18 cellular contexts compared by ENCODE assay signal in the genomic region with DNA sequence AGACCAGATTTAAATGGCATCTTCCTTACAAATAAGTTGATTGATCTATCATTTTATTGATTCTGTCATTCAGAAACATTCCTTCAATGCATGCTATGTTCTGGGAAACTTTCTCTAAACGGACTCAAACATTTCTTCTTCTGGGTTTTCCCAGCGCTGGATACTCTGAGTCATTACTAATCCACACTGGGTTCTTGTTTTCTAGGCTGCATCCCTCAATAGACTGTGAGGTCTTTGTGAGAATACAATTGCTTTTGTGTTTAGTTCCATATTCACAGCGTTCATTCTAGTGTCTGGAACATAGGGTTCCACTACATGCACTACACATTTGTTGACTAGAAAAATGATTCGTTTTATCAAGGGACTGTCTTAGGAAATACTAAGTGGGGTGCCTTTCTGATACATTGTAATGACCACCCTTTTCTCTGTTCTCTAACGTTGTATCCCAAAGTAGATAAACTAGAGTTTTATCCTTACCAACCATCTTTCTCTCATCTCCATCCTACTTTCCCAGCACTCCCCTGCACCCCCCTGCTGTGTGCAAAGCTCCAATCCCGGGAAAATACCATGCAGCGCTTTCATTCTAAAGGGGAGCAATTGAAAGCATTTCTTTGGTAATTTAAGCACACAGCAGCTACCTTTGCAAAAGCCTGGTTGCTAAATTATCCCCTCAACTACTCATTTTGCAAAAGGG.
DNase-seq lines count a peak whose midpoint lies in the region; ATAC-seq and TF ChIP-seq lines count a peak whose summit lies in the region.
"Had no signal": no experiment of that assay in that cellular context is flagged by ENCODE, and none has a peak within 500 bp of the region (broad histone marks: within the 10 kb centered on the region; RNA-seq: fewer than 3 reads in every experiment).

No MANE protein-coding gene starts in this region.

- no peak overlapping the region for H3K27ac ChIP-seq in H9 (ENCODE audit: insufficient read length, low read depth, low read length)
- peak overlapping the region; percentile 70 for H3K27ac ChIP-seq in angular gyrus (ENCODE audit: low read depth, low read length)
- H3K27ac ChIP-seq in rectal smooth muscle tissue (ENCODE audit: low read depth, low read length), result peak overlapping the region; percentile 27
- H3K27ac ChIP-seq: esophagus squamous epithelium, left lung, uterus had no signal

- no peak overlapping the region for H2BK12ac ChIP-seq in H9 (ENCODE audit: insufficient read length, low read depth, low read length)

- H3K4me1 ChIP-seq in H9 (ENCODE audit: insufficient read depth, low read length), result peaks cover 5% of the 10 kb centered on the region; the same call in 1 of the 2 replicates
- no peaks in the 10 kb centered on the region for H3K4me1 ChIP-seq in rectal smooth muscle tissue (ENCODE audit: control insufficient read depth, insufficient read depth, low read length)
- H3K4me1 ChIP-seq: esophagus squamous epithelium, left lung, uterus had no signal

- H3K4ac ChIP-seq in H9 (ENCODE audit: low read depth, low read length), result no peak overlapping the region

- H3K9me3 Mint-ChIP-seq in H9, result no peaks in the 10 kb centered on the region
- H3K9me3 Mint-ChIP-seq in activated CD4-positive, alpha-beta T cell treated with anti-CD3 and anti-CD28 coated beads, Interleukin-2, amount 10 ng/mL, durations not matched to agents 24 days and 14 days, result no peaks in the 10 kb centered on the region

- H3K36me3 ChIP-seq in rectal smooth muscle tissue (ENCODE audit: control insufficient read depth, insufficient read depth, low read length), result no peaks in the 10 kb centered on the region
- H3K36me3 ChIP-seq: esophagus squamous epithelium, left lung, uterus had no signal

- H3T11ph ChIP-seq in H9 (ENCODE audit: low read length), result no peak overlapping the region

- H4K91ac ChIP-seq in H9 (ENCODE audit: insufficient read length, low read depth, low read length), result no peak overlapping the region

- no peak for ATAC-seq in left colon
- no peak for ATAC-seq in GM18498 (IDR thresholded peaks at IDR 0.05; ENCODE audit: unreplicated experiment)
- ATAC-seq in GM18873 (IDR thresholded peaks at IDR 0.05; ENCODE audit: low FRiP score, unreplicated experiment), result no peak

- H3K4me3 ChIP-seq in rectal smooth muscle tissue (ENCODE audit: low read length), result no peak overlapping the region
- H3K4me3 ChIP-seq: esophagus squamous epithelium, left lung, uterus had no signal

- H3K4me2 ChIP-seq in H9 (ENCODE audit: insufficient read depth, insufficient read length, low read length), result peak overlapping the region; percentile 51

- H3K9ac ChIP-seq in H9 (ENCODE audit: extremely low read depth, insufficient read length, low read length), result no peak overlapping the region
- no peak overlapping the region for H3K9ac ChIP-seq in rectal smooth muscle tissue (ENCODE audit: low read length)

- H2AFZ ChIP-seq in H9 (ENCODE audit: low read length), result no peak overlapping the region

- peak overlapping the region; percentile 4 to 60; a peak in 4 of 5 replicates for H3K4me3 Mint-ChIP-seq in H9
- no peak overlapping the region for H3K4me3 Mint-ChIP-seq in activated CD4-positive, alpha-beta T cell treated with anti-CD3 and anti-CD28 coated beads, Interleukin-2, amount 10 ng/mL, durations not matched to agents 24 days and 14 days
- H3K4me3 Mint-ChIP-seq: CD8-positive, alpha-beta memory T cell had no signal

- no peak overlapping the region for H2BK5ac ChIP-seq in H9 (ENCODE audit: insufficient read length, low read length)

- H3K56ac ChIP-seq in H9 (ENCODE audit: insufficient read length, low read depth, low read length), result no peak overlapping the region

- no peak overlapping the region for H2BK15ac ChIP-seq in H9 (ENCODE audit: low read depth, low read length)

- H3K79me1 ChIP-seq in H9 (ENCODE audit: insufficient read depth, low read depth, low read length, poor library complexity, severe bottlenecking), result no peaks in the 10 kb centered on the region

- H3K27me3 Mint-ChIP-seq in H9 (ENCODE audit: low read depth), result no peaks in the 10 kb centered on the region; the same call in 1 of the 2 replicates
- no peaks in the 10 kb centered on the region for H3K27me3 Mint-ChIP-seq in activated CD4-positive, alpha-beta T cell treated with anti-CD3 and anti-CD28 coated beads, Interleukin-2, amount 10 ng/mL, durations not matched to agents 24 days and 14 days
- H3K27me3 Mint-ChIP-seq: CD8-positive, alpha-beta memory T cell had no signal

- H3K36me3 Mint-ChIP-seq in H9 (ENCODE audit: insufficient read depth in 1 of 3, low read depth in 3 of 3), result no peaks in the 10 kb centered on the region
- H3K36me3 Mint-ChIP-seq in activated CD4-positive, alpha-beta T cell treated with anti-CD3 and anti-CD28 coated beads, Interleukin-2, amount 10 ng/mL, durations not matched to agents 24 days and 14 days (ENCODE audit: low read depth), result no peaks in the 10 kb centered on the region
- H3K36me3 Mint-ChIP-seq: CD8-positive, alpha-beta memory T cell had no signal

- no peak overlapping the region for H3K23ac ChIP-seq in H9 (ENCODE audit: insufficient read length, low read depth, low read length)

- TF ChIP-seq CTCF in H9 (conservative IDR thresholded peaks at IDR 0.05), result no peak

- no peak overlapping the region for H3K18ac ChIP-seq in H9 (ENCODE audit: insufficient read length, low read depth, low read length)

- no peak overlapping the region for H2BK20ac ChIP-seq in H9 (ENCODE audit: low read depth, low read length, poor library complexity, severe bottlenecking)

- no peak overlapping the region for H2AK5ac ChIP-seq in H9 (ENCODE audit: insufficient read length, low read length)

- no peak for DNase-seq in H9
- DNase-seq in iPS DF 4.7 (ENCODE audit: extremely low read depth, low spot score), result peak; percentile 38
- no peak for DNase-seq in activated CD4-positive, alpha-beta T cell treated with anti-CD3 and anti-CD28 coated beads, Interleukin-2, amount 10 ng/mL, durations not matched to agents 24 days and 14 days
- no peak for DNase-seq in left colon
- DNase-seq: activated CD4-positive, alpha-beta T cell treated with anti-CD3 and anti-CD28 coated beads for 48 hours; activated naive CD4-positive, alpha-beta T cell; CD8-positive, alpha-beta memory T cell; dermis blood vessel endothelial cell; esophagus squamous epithelium; left lung; NCI-H510A treated with DMSO at 0.1 percent for 48 hours; stimulated activated CD4-positive, alpha-beta T cell treated with anti-CD3 and anti-CD28 coated beads, Interleukin-12 subunit alpha, Interleukin-12 subunit beta, amount 100 ng/mL, for 4 hours; stimulated activated naive CD4-positive, alpha-beta T cell; uterus had no signal

- H3K27ac Mint-ChIP-seq in H9, result peak overlapping the region in 1 of 3 experiments; percentile 38; a peak in 3 of 7 replicates
- no peak overlapping the region for H3K27ac Mint-ChIP-seq in activated CD4-positive, alpha-beta T cell treated with anti-CD3 and anti-CD28 coated beads, Interleukin-2, amount 10 ng/mL, durations not matched to agents 24 days and 14 days
- H3K27ac Mint-ChIP-seq: CD8-positive, alpha-beta memory T cell had no signal

- intact Hi-C loops in activated CD4-positive, alpha-beta T cell treated with anti-CD3 and anti-CD28 coated beads, Interleukin-2, amount 10 ng/mL, durations not matched to agents 24 days and 14 days (cut with micrococcal nuclease), result no loop called here
- intact Hi-C loops in left colon (cut with DNase I, micrococcal nuclease), result no loop called here

- no peaks in the 10 kb centered on the region for H3K9me3 ChIP-seq in H9 (ENCODE audit: control insufficient read depth, low read depth, low read length)
- H3K9me3 ChIP-seq: esophagus squamous epithelium, left lung, uterus had no signal

- H3K27me3 ChIP-seq in H9 (ENCODE audit: insufficient read depth, low read length) (no peaks in the 10 kb centered on the region), rectal smooth muscle tissue (ENCODE audit: control insufficient read depth, insufficient read depth, low read length) (no peaks in the 10 kb centered on the region)
- H3K27me3 ChIP-seq: esophagus squamous epithelium, left lung, uterus had no signal

- no CpG with 5 or more reads among the region's 7 CpGs for WGBS in H9 (ENCODE audit: extremely low coverage, insufficient read length, low lambda C conversion rate)

- no peaks in the 10 kb centered on the region for H4K20me1 ChIP-seq in H9 (ENCODE audit: control insufficient read depth, insufficient read depth, insufficient read length)

- no peaks in the 10 kb centered on the region for H3K23me2 ChIP-seq in H9 (ENCODE audit: insufficient read length, low read depth, low read length, poor library complexity, severe bottlenecking)

- H2BK120ac ChIP-seq in H9 (ENCODE audit: low read depth, low read length, poor library complexity, severe bottlenecking), result no peak overlapping the region

- no peaks in the 10 kb centered on the region for H3K79me2 ChIP-seq in H9 (ENCODE audit: insufficient read depth, low read length)

- H3K14ac ChIP-seq in H9 (ENCODE audit: insufficient read depth, low read length), result no peak overlapping the region

- H3K4me1 Mint-ChIP-seq in H9, result peaks cover 27 to 32% of the 10 kb centered on the region in 2 experiments
- no peaks in the 10 kb centered on the region for H3K4me1 Mint-ChIP-seq in activated CD4-positive, alpha-beta T cell treated with anti-CD3 and anti-CD28 coated beads, Interleukin-2, amount 10 ng/mL, durations not matched to agents 24 days and 14 days
- H3K4me1 Mint-ChIP-seq: CD8-positive, alpha-beta memory T cell had no signal

- H4K5ac ChIP-seq in H9 (ENCODE audit: insufficient read length, low read depth, low read length), result no peak overlapping the region

- no peak overlapping the region for H4K8ac ChIP-seq in H9 (replicated peaks; ENCODE audit: insufficient read length, low read depth, low read length)
